16 cellular contexts compared by ENCODE assay signal in genomic region chr1:228393811-228394570, GRCh38. TPM values are rescaled to one million over a fixed set of nuclear protein-coding genes. Genes with fewer than 3 reads are reported as not detected.
DNase-seq lines count a peak whose midpoint lies in the region; ATAC-seq and TF ChIP-seq lines count a peak whose summit lies in the region.
"Had no signal": no experiment of that assay in that cellular context is flagged by ENCODE, and none has a peak within 500 bp of the region (broad histone marks: within the 10 kb centered on the region; RNA-seq: fewer than 3 reads in every experiment).

No MANE protein-coding gene starts in this region.

- H3K4me1 Mint-ChIP-seq in natural killer cell (peaks cover 8 to 13% of the 10 kb centered on the region in 2 donors), neural crest cell (no peaks in the 10 kb centered on the region)
- peaks cover 11 to 12% of the 10 kb centered on the region in 2 donors for H3K4me1 Mint-ChIP-seq in natural killer cell treated with Interleukin-12 subunit alpha and Interleukin-12 subunit beta and Interleukin-15 and Interleukin-18, amount 100 ng/mL, for 72 hours (ENCODE audit: low read depth in 2 of 2)
- H3K4me1 Mint-ChIP-seq: H9, memory B cell had no signal

- H3K4me3 ChIP-seq in brain microvascular endothelial cell (ENCODE audit: low read depth, low read length) = no peak overlapping the region
- H3K4me3 ChIP-seq: smooth muscle cell had no signal

- H3K36me3 ChIP-seq in brain microvascular endothelial cell (replicated peaks) = peaks cover 26% of the 10 kb centered on the region

- H3K27ac ChIP-seq in brain microvascular endothelial cell = peak overlapping the region; percentile 60
- H3K27ac ChIP-seq: KMS-11 had no signal

- TF ChIP-seq CTCF in natural killer cell (IDR thresholded peaks at IDR 0.05) (no peak), brain microvascular endothelial cell (IDR thresholded peaks at IDR 0.05; ENCODE audit: low read depth, low read length, missing control alignments) (no peak), neural crest cell (conservative IDR thresholded peaks at IDR 0.05) (no peak)

- ATAC-seq in natural killer cell (peak in 1 of 3 donors; percentile 6), HG03354 (IDR thresholded peaks at IDR 0.05; ENCODE audit: poor library complexity, severe bottlenecking, unreplicated experiment) (no peak)
- no peak for ATAC-seq in natural killer cell treated with Interleukin-12 subunit alpha and Interleukin-12 subunit beta and Interleukin-15 and Interleukin-18, amount 100 ng/mL, for 72 hours
- ATAC-seq: activated CD4-positive, alpha-beta T cell treated with anti-CD3 and anti-CD28 coated beads for 36 hours; stimulated activated naive CD8-positive, alpha-beta T cell treated with anti-CD3 and anti-CD28 coated beads, Interleukin-15, Interleukin-2, amounts not matched to agents 100 U/mL and 50 U/mL, for 24 hours had no signal

- intact Hi-C loops in natural killer cell (cut with micrococcal nuclease) = no loop called here

- in situ Hi-C loops in brain microvascular endothelial cell (cut with HindIII; ENCODE audit: low pct_ligation_motif_present, low sequenced_read_pairs) = no loop called here

- H3K36me3 Mint-ChIP-seq in natural killer cell (no peaks in the 10 kb centered on the region), neural crest cell (ENCODE audit: low read depth) (peaks cover 3% of the 10 kb centered on the region)
- no peaks in the 10 kb centered on the region for H3K36me3 Mint-ChIP-seq in natural killer cell treated with Interleukin-12 subunit alpha and Interleukin-12 subunit beta and Interleukin-15 and Interleukin-18, amount 100 ng/mL, for 72 hours

- H3K9me3 Mint-ChIP-seq in natural killer cell = no peaks in the 10 kb centered on the region
- H3K9me3 Mint-ChIP-seq in natural killer cell treated with Interleukin-12 subunit alpha and Interleukin-12 subunit beta and Interleukin-15 and Interleukin-18, amount 100 ng/mL, for 72 hours = no peaks in the 10 kb centered on the region
- no peaks in the 10 kb centered on the region for H3K9me3 Mint-ChIP-seq in neural crest cell
- H3K9me3 Mint-ChIP-seq: H9, memory B cell had no signal

- no peak overlapping the region for H3K4me3 Mint-ChIP-seq in natural killer cell
- no peak overlapping the region for H3K4me3 Mint-ChIP-seq in natural killer cell treated with Interleukin-12 subunit alpha and Interleukin-12 subunit beta and Interleukin-15 and Interleukin-18, amount 100 ng/mL, for 72 hours
- H3K4me3 Mint-ChIP-seq in neural crest cell = no peak overlapping the region
- H3K4me3 Mint-ChIP-seq: activated CD4-positive, alpha-beta T cell treated with anti-CD3 and anti-CD28 coated beads for 36 hours; H9; memory B cell had no signal

- no peaks in the 10 kb centered on the region for H3K27me3 Mint-ChIP-seq in natural killer cell (ENCODE audit: low read depth in 2 of 2)
- H3K27me3 Mint-ChIP-seq in natural killer cell treated with Interleukin-12 subunit alpha and Interleukin-12 subunit beta and Interleukin-15 and Interleukin-18, amount 100 ng/mL, for 72 hours = no peaks in the 10 kb centered on the region
- no peaks in the 10 kb centered on the region for H3K27me3 Mint-ChIP-seq in neural crest cell (ENCODE audit: low read depth)
- H3K27me3 Mint-ChIP-seq: activated CD4-positive, alpha-beta T cell treated with anti-CD3 and anti-CD28 coated beads for 36 hours; memory B cell had no signal

- H3K27me3 ChIP-seq in brain microvascular endothelial cell (replicated peaks) = no peaks in the 10 kb centered on the region

- H3K27ac Mint-ChIP-seq in natural killer cell (peak overlapping the region; percentile 33 to 56), neural crest cell (ENCODE audit: unreplicated experiment) (peak overlapping the region; percentile 27)
- no peak overlapping the region for H3K27ac Mint-ChIP-seq in natural killer cell treated with Interleukin-12 subunit alpha and Interleukin-12 subunit beta and Interleukin-15 and Interleukin-18, amount 100 ng/mL, for 72 hours
- H3K27ac Mint-ChIP-seq: activated CD4-positive, alpha-beta T cell treated with anti-CD3 and anti-CD28 coated beads for 36 hours; memory B cell had no signal

- DNase-seq in natural killer cell (no peak), brain microvascular endothelial cell (no peak), neural crest cell (ENCODE audit: low read depth, low spot score) (no peak), NCI-H446 treated with DMSO at 0.1 percent for 48 hours (lab: John Stamatoyannopoulos, UW) (no peak), NCI-H748 treated with DMSO at 0.1 percent for 48 hours (lab: John Stamatoyannopoulos, UW) (no peak), amygdala (lab: John Stamatoyannopoulos, UW) (no peak)
- no peak for DNase-seq in natural killer cell treated with Interleukin-12 subunit alpha and Interleukin-12 subunit beta and Interleukin-15 and Interleukin-18, amount 100 ng/mL, for 72 hours (ENCODE audit: low spot score)
- DNase-seq: NCI-H69; stimulated activated naive CD8-positive, alpha-beta T cell treated with anti-CD3 and anti-CD28 coated beads, Interleukin-15, Interleukin-2, amounts not matched to agents 100 U/mL and 50 U/mL, for 24 hours had no signal

RNA-seq across cellular contexts. Expression of gene TRIM11, which starts 12.6 kb away (rescaled TPM):
- total RNA-seq in natural killer cell = 10 to 100 TPM; 65.1 to 91.4 (median 83.2) TPM
- 10 to 100 TPM; 69.2 to 84.7 TPM for total RNA-seq in natural killer cell treated with Interleukin-12 subunit alpha and Interleukin-12 subunit beta and Interleukin-15 and Interleukin-18, amount 100 ng/mL, for 72 hours
- 38.4 and 45.3 TPM in 2 replicates for total RNA-seq in neural crest cell

RNA-seq across cellular contexts. Expression of gene TRIM17, which starts 22.7 kb away (rescaled TPM):
- total RNA-seq in natural killer cell (10 to 100 TPM in 1 of 3 donors, 1 to 10 TPM in 2; 8.0 to 13.4 (median 8.4) TPM), neural crest cell (4.7 and 6.3 TPM in 2 replicates)
- 1 to 10 TPM; 2.0 to 2.2 TPM for total RNA-seq in natural killer cell treated with Interleukin-12 subunit alpha and Interleukin-12 subunit beta and Interleukin-15 and Interleukin-18, amount 100 ng/mL, for 72 hours
- total RNA-seq: RPMI7951 had no signal

Comparison
In these comparisons a context has a peak if more than half of its experiments do, and no peak if none do; other contexts are left out.
1. H3K27ac Mint-ChIP-seq: peak in natural killer cell (2 of 2) and neural crest cell (single experiment); none in natural killer cell treated with Interleukin-12 subunit alpha and Interleukin-12 subunit beta and Interleukin-15 and Interleukin-18, amount 100 ng/mL, for 72 hours (0 of 2).